ENCODE assay signal across 24 cellular contexts in the genomic region with DNA sequence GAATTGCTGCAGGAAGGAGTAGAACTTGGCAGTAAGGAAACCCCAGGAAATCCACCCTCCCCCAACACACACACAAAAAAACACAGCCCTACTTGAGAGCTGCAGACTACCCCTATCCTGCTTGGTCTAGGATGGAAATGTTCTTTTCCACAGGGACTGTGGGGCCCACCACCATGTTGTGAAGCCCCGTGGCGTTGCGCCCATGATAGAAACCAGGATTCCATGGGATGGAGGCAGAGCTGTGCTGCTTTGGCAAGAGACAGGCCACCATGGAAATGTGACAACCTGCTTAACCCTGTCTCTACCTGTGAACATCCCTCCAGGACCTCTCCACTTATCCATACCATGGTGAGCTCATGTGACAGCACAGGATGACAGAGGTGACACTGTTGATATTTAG.
"Had no signal": no experiment of that assay in that cellular context is flagged by ENCODE, and none has a peak within 500 bp of the region (broad histone marks: within the 10 kb centered on the region; RNA-seq: fewer than 3 reads in every experiment).

No MANE protein-coding gene starts in this region.

- H3K27me3 ChIP-seq: colonic mucosa, heart left ventricle, hepatocyte, neural progenitor cell, sigmoid colon, suprapubic skin, transverse colon, vagina had no signal

- H3K4me2 ChIP-seq: hepatocyte, neural progenitor cell had no signal

- H2AFZ ChIP-seq: hepatocyte, neural progenitor cell had no signal

- H3K9ac ChIP-seq: neural progenitor cell had no signal

- H3K9me3 ChIP-seq: colonic mucosa, gastroesophageal sphincter, heart left ventricle, mucosa of descending colon, psoas muscle, sigmoid colon, suprapubic skin, transverse colon, vagina had no signal

- H3K79me2 ChIP-seq: hepatocyte had no signal

- H3K4me1 ChIP-seq: colonic mucosa, foreskin keratinocyte, neural progenitor cell, psoas muscle, transverse colon, vagina had no signal

- DNase-seq: colonic mucosa; effector CD8-positive, alpha-beta T cell; endodermal cell; foreskin keratinocyte; heart left ventricle; kidney; mucosa of descending colon; naive B cell; psoas muscle; right cardiac atrium; sigmoid colon; stimulated activated CD4-positive, alpha-beta T cell treated with anti-CD3 and anti-CD28 coated beads, Interleukin-2, amount 100 ng/mL, for 24 hours; stimulated activated CD4-positive, alpha-beta T cell treated with anti-CD3 and anti-CD28 coated beads, Interleukin-4, amount 100 ng/mL, for 24 hours; transverse colon had no signal

- H3K27ac ChIP-seq: colonic mucosa, epithelial cell of prostate, foreskin keratinocyte, gastroesophageal sphincter, heart left ventricle, hepatocyte, neural progenitor cell, psoas muscle, sigmoid colon, suprapubic skin, transverse colon, vagina had no signal

- H3K36me3 ChIP-seq: colonic mucosa, gastroesophageal sphincter, heart left ventricle, neural progenitor cell, sigmoid colon, suprapubic skin, transverse colon, vagina had no signal

- H3K4me3 ChIP-seq: colonic mucosa, gastroesophageal sphincter, heart left ventricle, hepatocyte, lung, mucosa of descending colon, neural progenitor cell, psoas muscle, sigmoid colon, suprapubic skin, transverse colon, vagina had no signal

- ATAC-seq: esophagus mucosa; foreskin keratinocyte; gastroesophageal sphincter; heart left ventricle; left lobe of liver; mucosa of descending colon; psoas muscle; right cardiac atrium; stimulated activated effector memory CD8-positive, alpha-beta T cell treated with anti-CD3 and anti-CD28 coated beads, Interleukin-12 subunit alpha, Interleukin-12 subunit beta, amount 100 ng/mL, for 72 hours had no signal
